Comparison of ENCODE assay signal across 19 cellular contexts in the genomic region with DNA sequence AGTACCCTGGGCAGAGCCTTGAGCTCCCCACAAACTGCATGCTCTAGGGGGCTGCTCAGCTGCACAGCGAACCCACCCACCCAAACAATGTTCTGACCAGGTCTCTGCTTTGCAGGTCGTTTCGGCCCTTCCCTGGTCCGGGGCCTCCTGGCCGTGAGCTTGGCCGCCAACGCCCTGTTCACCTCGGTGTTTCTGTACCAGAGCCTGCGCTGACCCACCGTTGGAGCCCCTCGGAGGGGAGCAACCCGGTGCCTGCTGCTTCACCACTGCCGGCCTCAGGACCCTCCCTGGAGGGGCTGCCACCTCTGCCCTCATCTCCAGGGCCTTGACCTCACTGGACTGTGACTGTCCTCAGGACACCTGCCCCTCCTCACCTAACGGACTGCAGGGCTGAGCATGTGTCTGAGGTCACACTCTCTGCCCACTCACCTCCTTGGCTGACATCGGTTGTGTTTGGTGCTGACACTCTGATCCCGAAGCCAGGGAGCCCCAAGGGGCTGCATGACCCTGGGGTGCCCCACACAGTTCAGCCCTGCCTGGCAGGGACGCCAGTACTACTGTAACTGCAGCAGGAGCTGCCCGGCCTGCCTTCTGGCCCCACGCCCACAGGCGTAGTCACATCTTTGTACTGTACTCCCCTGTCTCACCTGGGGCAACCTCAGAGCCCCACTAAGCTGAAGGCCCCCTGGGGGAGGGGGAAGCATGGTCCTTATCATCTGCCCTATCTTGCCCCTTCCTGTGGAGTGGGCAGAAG. TPM values are rescaled to one million over a fixed set of nuclear protein-coding genes. Genes with fewer than 3 reads are reported as not detected.
A peak's percentile ranks its signal among the peaks of the same experiment; 100 is the strongest.
DNase-seq lines count a peak whose midpoint lies in the region; ATAC-seq, FAIRE-seq and TF ChIP-seq lines count a peak whose summit lies in the region.
"Had no signal": no experiment of that assay in that cellular context is flagged by ENCODE, and none has a peak within 500 bp of the region (broad histone marks: within the 10 kb centered on the region; RNA-seq: fewer than 3 reads in every experiment).

No MANE protein-coding gene starts in this region.

- H3K4me3 ChIP-seq in K562, result no peak overlapping the region
- no peak overlapping the region for H3K4me3 ChIP-seq in mesenchymal stem cell (ENCODE audit: insufficient read depth in 1 of 2, low read depth in 1 of 2, low read length in 2 of 2)
- H3K4me3 ChIP-seq: BLaER1 had no signal

- no peak for TF ChIP-seq POLR2A in K562 (conservative IDR thresholded peaks at IDR 0.05)

- TF ChIP-seq CTCF in K562 (IDR thresholded peaks at IDR 0.05 in 2 of 3, conservative IDR thresholded peaks at IDR 0.05 in 1 of 3; ENCODE audit: insufficient read depth in 2 of 3, low read depth in 1 of 3, low read length in 3 of 3), result no peak

- no peak overlapping the region for H3K4me2 ChIP-seq in K562 (ENCODE audit: insufficient read depth, low read length)
- H3K4me2 ChIP-seq in mesenchymal stem cell (ENCODE audit: low read length, poor library complexity, severe bottlenecking), result no peak overlapping the region
- H3K4me2 ChIP-seq: BLaER1 had no signal

- no peak overlapping the region for H3K4me3 Mint-ChIP-seq in activated CD4-positive, alpha-beta T cell treated with anti-CD3 and anti-CD28 coated beads, Interleukin-2, amount 10 ng/mL, durations not matched to agents 7 days and 5 days
- H3K4me3 Mint-ChIP-seq: CD8-positive, alpha-beta memory T cell had no signal

- H3K27ac Mint-ChIP-seq in activated CD4-positive, alpha-beta T cell treated with anti-CD3 and anti-CD28 coated beads, Interleukin-2, amount 10 ng/mL, durations not matched to agents 7 days and 5 days, result peak overlapping the region; percentile 46
- H3K27ac Mint-ChIP-seq: CD8-positive, alpha-beta memory T cell had no signal

- CTCF ChIA-PET in activated CD4-positive, alpha-beta T cell treated with anti-CD3 and anti-CD28 coated beads, Interleukin-2, amount 10 ng/mL, durations not matched to agents 7 days and 5 days (lab: Charles Lee), result interaction anchor here (1.3 kb wide), 1 partner anchor 23 kb away, joined by 5 read pairs; no protein-coding TSS in a partner anchor
- CTCF ChIA-PET in K562 (lab: Yijun Ruan, JAX; ENCODE audit: low intra/inter-chr PET ratio), result no interaction called here

- H3K9me3 ChIP-seq in K562 (replicated peaks; ENCODE audit: control insufficient read depth, insufficient read depth, low read depth, low read length), result no peaks in the 10 kb centered on the region
- H3K9me3 ChIP-seq in mesenchymal stem cell (ENCODE audit: control insufficient read depth, low read length), result no peaks in the 10 kb centered on the region
- H3K9me3 ChIP-seq: BLaER1, Caco-2 had no signal

- peak overlapping the region; percentile 12 for H2BK5ac ChIP-seq in mesenchymal stem cell (ENCODE audit: low read depth, low read length, poor library complexity, severe bottlenecking)

- no peak overlapping the region for H2AFZ ChIP-seq in K562 (ENCODE audit: low read depth, low read length)
- no peak overlapping the region for H2AFZ ChIP-seq in mesenchymal stem cell (ENCODE audit: low read depth, low read length)

- H3K27me3 ChIP-seq in K562 (ENCODE audit: control insufficient read depth in 2 of 2, insufficient read depth in 2 of 2, low read length in 2 of 2) (peaks cover 0 to 6% of the 10 kb centered on the region in 2 experiments; a peak in 2 of 5 replicates), mesenchymal stem cell (ENCODE audit: control insufficient read depth in 1 of 2, insufficient read depth in 1 of 2, low read length in 2 of 2) (peaks cover 4 to 5% of the 10 kb centered on the region in 2 experiments)
- H3K27me3 ChIP-seq: BLaER1 had no signal

- H2BK15ac ChIP-seq in mesenchymal stem cell (ENCODE audit: low read depth, poor library complexity, severe bottlenecking), result no peak overlapping the region

- no peak for FAIRE-seq in K562 (lab: Jason Lieb, UNC)
- FAIRE-seq: GM12892, H1, HepG2, HTR-8/SVneo had no signal

- no peak for DNase-seq in activated CD4-positive, alpha-beta T cell treated with anti-CD3 and anti-CD28 coated beads, Interleukin-2, amount 10 ng/mL, durations not matched to agents 7 days and 5 days
- DNase-seq in activated CD4-positive, alpha-beta T cell treated with anti-CD3 and anti-CD28 coated beads, Interleukin-2, amount 50 U/mL, for 4 hours, result no peak
- DNase-seq in K562 (ENCODE audit: extremely low read depth in 1 of 4, low spot score in 3 of 4) (no peak), mesenchymal stem cell (no peak), sciatic nerve (ENCODE audit: low spot score) (peak; percentile 51), NAMALWA (ENCODE audit: low spot score) (no peak), mesenteric fat pad (ENCODE audit: low spot score) (no peak), dermis blood vessel endothelial cell (no peak)
- DNase-seq: Caco-2; CD8-positive, alpha-beta memory T cell; DND-41; GDM1; HCEC 1CT had no signal

- no peak overlapping the region for H3K14ac ChIP-seq in mesenchymal stem cell (ENCODE audit: low read length in 2 of 2)

- no peaks in the 10 kb centered on the region for H3K27me3 Mint-ChIP-seq in activated CD4-positive, alpha-beta T cell treated with anti-CD3 and anti-CD28 coated beads, Interleukin-2, amount 10 ng/mL, durations not matched to agents 7 days and 5 days
- H3K27me3 Mint-ChIP-seq: CD8-positive, alpha-beta memory T cell had no signal

- POLR2A ChIA-PET in activated CD4-positive, alpha-beta T cell treated with anti-CD3 and anti-CD28 coated beads, Interleukin-2, amount 10 ng/mL, durations not matched to agents 7 days and 5 days (lab: Charles Lee), result no interaction called here
- POLR2A ChIA-PET in K562 (lab: Yijun Ruan, JAX), result interaction anchor here (0.5 to 1.5 kb wide), 3 partner anchors 9 to 218 kb away, joined by 3 to 4 read pairs (median 3); no protein-coding TSS in a partner anchor

- H2AK5ac ChIP-seq in mesenchymal stem cell (ENCODE audit: low read length, severe bottlenecking), result no peak overlapping the region

- no peak for TF ChIP-seq RAD21 in K562 (CRISPR knock-in tag; conservative IDR thresholded peaks at IDR 0.05 in 1 of 2, IDR thresholded peaks at IDR 0.05 in 1 of 2)

- H3K9ac ChIP-seq in K562 (ENCODE audit: insufficient read depth in 1 of 2, low read depth in 2 of 2, low read length in 2 of 2), result 0 out of 4 replicates have a peak overlapping the region, but pooled peaks of 1 of the 2 experiments have one; percentile 21
- no peak overlapping the region for H3K9ac ChIP-seq in mesenchymal stem cell (ENCODE audit: low read length)
- H3K9ac ChIP-seq: BLaER1 had no signal

- H3K23ac ChIP-seq in mesenchymal stem cell (ENCODE audit: low read length in 2 of 2), result no peak overlapping the region

- 89% methylated on average over 17 of the region's 20 CpGs for WGBS in K562 (ENCODE audit: insufficient coverage, low coverage, missing lambda C conversion rate)
- WGBS in mesenchymal stem cell, result 95% methylated on average over 20 of the region's 20 CpGs

- H3K4me1 Mint-ChIP-seq in activated CD4-positive, alpha-beta T cell treated with anti-CD3 and anti-CD28 coated beads, Interleukin-2, amount 10 ng/mL, durations not matched to agents 7 days and 5 days, result no peaks in the 10 kb centered on the region
- H3K4me1 Mint-ChIP-seq: CD8-positive, alpha-beta memory T cell had no signal

- in situ Hi-C loops in K562 (cut with MboI), result no loop called here

- no peaks in the 10 kb centered on the region; the same call in 1 of the 2 replicates for H4K20me1 ChIP-seq in K562 (replicated peaks; ENCODE audit: control insufficient read depth, insufficient read depth, low read length)

- H3K4ac ChIP-seq in mesenchymal stem cell (ENCODE audit: low read depth in 1 of 2, low read length in 2 of 2), result no peak overlapping the region

- H3K36me3 Mint-ChIP-seq in activated CD4-positive, alpha-beta T cell treated with anti-CD3 and anti-CD28 coated beads, Interleukin-2, amount 10 ng/mL, durations not matched to agents 7 days and 5 days (ENCODE audit: low read depth), result peaks cover 2% of the 10 kb centered on the region

- no peaks in the 10 kb centered on the region for H3K9me3 Mint-ChIP-seq in activated CD4-positive, alpha-beta T cell treated with anti-CD3 and anti-CD28 coated beads, Interleukin-2, amount 10 ng/mL, durations not matched to agents 7 days and 5 days
- H3K9me3 Mint-ChIP-seq: CD8-positive, alpha-beta memory T cell had no signal

- H3K4me1 ChIP-seq in K562 (replicated peaks in 1 of 2; ENCODE audit: control insufficient read depth in 2 of 2, insufficient read depth in 2 of 2, low read length in 2 of 2) (peaks cover 4 to 23% of the 10 kb centered on the region in 2 experiments; a peak in 3 of 5 replicates), mesenchymal stem cell (ENCODE audit: control insufficient read depth, insufficient read depth, low read depth, low read length) (peaks cover 9% of the 10 kb centered on the region)
- H3K4me1 ChIP-seq: Caco-2 had no signal

- no peaks in the 10 kb centered on the region for H3K79me2 ChIP-seq in K562 (ENCODE audit: control insufficient read depth, insufficient read depth, low read length)

- no peak for ATAC-seq in K562
- no peak for ATAC-seq in sciatic nerve
- ATAC-seq: HepG2 had no signal

- H2BK12ac ChIP-seq in mesenchymal stem cell (ENCODE audit: low read length in 2 of 2), result no peak overlapping the region

- H3K79me1 ChIP-seq in mesenchymal stem cell (replicated peaks; ENCODE audit: low read length, poor library complexity, severe bottlenecking), result no peaks in the 10 kb centered on the region

- BruUV-seq in K562 (replicated peaks; lab: Mats Ljungman, UMichigan), result no TSS peak

- H3K18ac ChIP-seq in mesenchymal stem cell (ENCODE audit: low read depth in 1 of 2, low read length in 2 of 2), result no peak overlapping the region

- intact Hi-C loops in K562 (cut with micrococcal nuclease) (no loop called here), sciatic nerve (cut with DNase I) (no loop called here)

- TF ChIP-seq EP300 in K562 (IDR thresholded peaks at IDR 0.05; ENCODE audit: low read length), result no peak

- no peak overlapping the region for H2BK120ac ChIP-seq in mesenchymal stem cell (ENCODE audit: low read depth, low read length)

- H3K9me1 ChIP-seq in K562 (ENCODE audit: control insufficient read depth, insufficient read depth, low read length), result no peaks in the 10 kb centered on the region

- H3K27ac ChIP-seq in K562 (ENCODE audit: extremely low read depth, low read depth, low read length) (no peak overlapping the region), mesenchymal stem cell (ENCODE audit: low read length, poor library complexity, severe bottlenecking) (no peak overlapping the region)
- H3K27ac ChIP-seq: 22Rv1, BLaER1 had no signal

- H3K36me3 ChIP-seq in K562 (ENCODE audit: control insufficient read depth, insufficient read depth, low read length) (peaks cover 57% of the 10 kb centered on the region; the same call in 2 of the 3 replicates), mesenchymal stem cell (ENCODE audit: control insufficient read depth in 1 of 2, insufficient read depth in 2 of 2, low read depth in 1 of 2, low read length in 2 of 2) (peaks cover 41 to 55% of the 10 kb centered on the region in 2 experiments)

- no peak overlapping the region for H4K91ac ChIP-seq in mesenchymal stem cell (ENCODE audit: low read length)

- H4K8ac ChIP-seq in mesenchymal stem cell (ENCODE audit: low read length), result no peak overlapping the region

RNA-seq across cellular contexts. Expression of gene TMEM201, which starts 24.3 kb away (rescaled TPM):
- 10 to 100 TPM; 17.1 to 17.9 TPM for total RNA-seq in activated CD4-positive, alpha-beta T cell treated with anti-CD3 and anti-CD28 coated beads, Interleukin-2, amount 10 ng/mL, durations not matched to agents 7 days and 5 days
- 31.6 and 91.3 TPM in 2 replicates for total RNA-seq in K562 (2011; cell fraction: chromatin; rRNA removed; ENCODE audit: low replicate concordance)
- total RNA-seq in K562 (2011; cell fraction: nucleolus; rRNA removed), result 68.6 and 78.7 TPM in 2 replicates
- total RNA-seq in K562 (2011; cell fraction: nucleoplasm; rRNA removed), result 48.5 and 50.3 TPM in 2 replicates
- total RNA-seq in K562 (2014; rRNA removed), result 9.0 and 16.5 TPM in 2 replicates
- 1.9 and 3.0 TPM in 2 replicates for total RNA-seq in K562 (2014; rRNA removed; fragmentation: Illumina TruSeq; extraction: Trizol)
- 7.4 and 9.0 TPM in 2 replicates for total RNA-seq in K562 (2015; rRNA removed; fragmentation: Illumina TruSeq; extraction: Trizol)
- total RNA-seq in K562 (2021), result 48.8 and 51.3 TPM in 2 replicates
- 2.3 and 3.9 TPM in 2 replicates for polyA plus RNA-seq in K562 (2011; rRNA removed)
- 3.0 and 6.9 TPM in 2 replicates for polyA plus RNA-seq in K562 (2011; cell fraction: cytosol; rRNA removed)
- polyA plus RNA-seq in K562 (2011; cell fraction: nucleus; rRNA removed), result 15.1 and 27.9 TPM in 2 replicates
- 18.3 and 22.2 TPM in 2 replicates for polyA plus RNA-seq in K562 (2012)
- polyA plus RNA-seq in K562 (2014; fragmentation: Illumina TruSeq; extraction: Trizol), result 10.3 and 24.1 TPM in 2 replicates
- polyA plus RNA-seq in K562 (2014; fragmentation: Nextera tagmentation; extraction: Ambion mirVana), result under 1 TPM; 0.42 to 0.46 TPM
- polyA plus RNA-seq in K562 (2014; rRNA removed), result 14.7 and 15.4 TPM in 2 replicates
- 2.8 and 4.0 TPM in 2 replicates for polyA minus RNA-seq in K562 (2011; rRNA and poly(A)+ RNA removed)
- polyA minus RNA-seq in K562 (2011; cell fraction: cytosol; rRNA and poly(A)+ RNA removed), result 15.2 and 18.0 TPM in 2 replicates
- polyA minus RNA-seq in K562 (2011; cell fraction: nucleus; rRNA and poly(A)+ RNA removed), result 19.2 and 21.4 TPM in 2 replicates
- polyA plus RNA-seq in mesenchymal stem cell (2013, experiment 1 of 2), result 4.9 TPM
- polyA plus RNA-seq in mesenchymal stem cell (2013, experiment 2 of 2), result 5.1 TPM
- 13.1 TPM for total RNA-seq in sciatic nerve
- total RNA-seq in mesenteric fat pad, result 9.8 TPM
- total RNA-seq in dermis blood vessel endothelial cell, result 5.8 and 10.3 TPM in 2 replicates

RNA-seq across cellular contexts. Expression of gene PIK3CD, which starts 38.5 kb away (rescaled TPM):
- 100 to 1,000 TPM; 222 to 242 TPM for total RNA-seq in activated CD4-positive, alpha-beta T cell treated with anti-CD3 and anti-CD28 coated beads, Interleukin-2, amount 10 ng/mL, durations not matched to agents 7 days and 5 days
- 17.5 and 44.3 TPM in 2 replicates for total RNA-seq in K562 (2011; cell fraction: chromatin; rRNA removed; ENCODE audit: low replicate concordance)
- 32.4 and 33.3 TPM in 2 replicates for total RNA-seq in K562 (2011; cell fraction: nucleolus; rRNA removed)
- 16.6 and 20.1 TPM in 2 replicates for total RNA-seq in K562 (2011; cell fraction: nucleoplasm; rRNA removed)
- total RNA-seq in K562 (2014; rRNA removed), result 7.4 and 15.2 TPM in 2 replicates
- 4.4 and 5.1 TPM in 2 replicates for total RNA-seq in K562 (2014; rRNA removed; fragmentation: Illumina TruSeq; extraction: Trizol)
- total RNA-seq in K562 (2015; rRNA removed; fragmentation: Illumina TruSeq; extraction: Trizol), result 7.2 and 8.2 TPM in 2 replicates
- total RNA-seq in K562 (2021), result 19.5 and 20.8 TPM in 2 replicates
- polyA plus RNA-seq in K562 (2011; rRNA removed), result 5.6 and 14.8 TPM in 2 replicates
- polyA plus RNA-seq in K562 (2011; cell fraction: cytosol; rRNA removed), result 8.3 and 11.4 TPM in 2 replicates
- polyA plus RNA-seq in K562 (2011; cell fraction: nucleus; rRNA removed), result 24.4 and 38.0 TPM in 2 replicates
- 11.3 and 21.5 TPM in 2 replicates for polyA plus RNA-seq in K562 (2012)
- 9.5 and 12.5 TPM in 2 replicates for polyA plus RNA-seq in K562 (2014; fragmentation: Illumina TruSeq; extraction: Trizol)
- polyA plus RNA-seq in K562 (2014; fragmentation: Nextera tagmentation; extraction: Ambion mirVana), result 1 to 10 TPM; 1.8 to 2.0 TPM
- 10.8 and 11.1 TPM in 2 replicates for polyA plus RNA-seq in K562 (2014; rRNA removed)
- 5.2 and 8.9 TPM in 2 replicates for polyA minus RNA-seq in K562 (2011; rRNA and poly(A)+ RNA removed)
- 7.1 and 15.0 TPM in 2 replicates for polyA minus RNA-seq in K562 (2011; cell fraction: cytosol; rRNA and poly(A)+ RNA removed)
- 12.5 and 24.8 TPM in 2 replicates for polyA minus RNA-seq in K562 (2011; cell fraction: nucleus; rRNA and poly(A)+ RNA removed)
- polyA plus RNA-seq in mesenchymal stem cell (2013, experiment 1 of 2), result 3.0 TPM
- 2.7 TPM for polyA plus RNA-seq in mesenchymal stem cell (2013, experiment 2 of 2)
- total RNA-seq in sciatic nerve, result 17.9 TPM
- 14.5 TPM for total RNA-seq in mesenteric fat pad
- total RNA-seq in dermis blood vessel endothelial cell, result 4.1 and 4.5 TPM in 2 replicates

Comparison
In these comparisons a context has a peak if more than half of its experiments do, and no peak if none do; other contexts are left out.
1. RNA of gene PIK3CD, which starts 38.5 kb away (total RNA-seq): 222 to 242 TPM in activated CD4-positive, alpha-beta T cell treated with anti-CD3 and anti-CD28 coated beads, Interleukin-2, amount 10 ng/mL, durations not matched to agents 7 days and 5 days; 17.9 TPM in sciatic nerve (single experiment), 14.5 TPM in mesenteric fat pad (single experiment), 4.4 to 44.3 TPM in K562 and 4.1 to 4.5 TPM in dermis blood vessel endothelial cell; every median in the first group is over 4 times any median in the second.